In the genomic region with DNA sequence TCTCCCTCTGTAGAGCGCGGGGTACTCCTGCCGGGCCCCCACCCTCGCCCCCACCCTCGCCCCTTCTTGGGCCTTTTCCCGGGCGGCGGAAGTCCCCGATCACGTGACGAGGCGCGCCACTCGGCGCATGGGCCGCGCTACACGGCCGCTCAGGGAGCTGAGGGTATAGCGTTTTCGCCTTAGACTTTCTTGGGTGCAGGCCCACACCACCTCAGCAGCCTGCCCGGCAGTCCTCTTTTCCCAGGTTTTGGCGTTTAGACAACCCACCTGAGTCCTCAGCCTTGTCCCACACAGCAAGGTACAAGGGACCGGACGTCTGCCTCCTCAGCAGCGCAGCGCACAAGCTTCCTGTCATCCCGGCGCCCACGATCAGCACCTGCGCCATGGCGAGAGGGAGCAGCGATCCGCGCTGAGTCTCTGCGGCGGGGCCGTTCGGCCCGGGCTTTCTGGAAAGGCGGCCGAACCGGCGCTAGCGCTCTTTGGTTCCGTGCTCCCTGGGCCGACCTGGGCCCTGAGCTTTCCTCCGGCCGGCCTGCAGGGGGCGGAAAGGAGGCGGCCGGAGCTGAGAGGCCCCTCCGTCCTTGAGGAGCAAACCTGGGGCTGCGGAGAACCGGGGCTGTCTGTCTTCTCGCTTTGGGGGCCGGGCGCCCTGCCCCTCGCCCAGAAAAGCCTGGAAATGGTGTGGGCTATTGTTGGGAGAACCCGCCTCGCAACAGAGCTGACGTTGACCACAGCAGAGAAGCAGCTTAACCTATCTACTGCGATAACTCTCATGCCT, we compare ENCODE assay signal across 8 cellular contexts. TPM values are rescaled to one million over a fixed set of nuclear protein-coding genes. Genes with fewer than 3 reads are reported as not detected.
DNase-seq lines count a peak whose midpoint lies in the region; ATAC-seq and TF ChIP-seq lines count a peak whose summit lies in the region.

A gene (minus strand): TSS at position 513 of the 778 bp plus-strand sequence.

- H3K27ac ChIP-seq in spleen = peak within 1 kb of the TSS; percentile 87 to 96 (median 92)

- peak within 1 kb of the TSS; percentile 74 for H3K9ac ChIP-seq in Loucy (ENCODE audit: low read depth, low read length, poor library complexity, severe bottlenecking)

- DNase-seq in DMS53 treated with DMSO at 0.1 percent for 48 hours (lab: John Stamatoyannopoulos, UW; ENCODE audit: unreplicated experiment) (peak; percentile 8), islet precursor cell (peak; percentile 79), spleen (peak; percentile 93), dedifferentiated amniotic fluid mesenchymal stem cell (ENCODE audit: extremely low spot score) (no peak)
- DNase-seq in activated CD4-positive, CD25-positive, alpha-beta regulatory T cell treated with anti-CD3 and anti-CD28 coated beads, Interleukin-2, amount 50 U/mL, for 72 hours = peak; percentile 76
- DNase-seq in central memory CD4-positive, alpha-beta T cell = peak; percentile 56

- H3K36me3 ChIP-seq in Loucy (ENCODE audit: insufficient read depth, low read length) = no peaks in the 10 kb centered on the region
- no peaks in the 10 kb centered on the region for H3K36me3 ChIP-seq in spleen

- peak; percentile 86 for ATAC-seq in GM21528 (IDR thresholded peaks at IDR 0.05; ENCODE audit: low FRiP score, unreplicated experiment)

- no peaks in the 10 kb centered on the region for H4K20me1 ChIP-seq in Loucy (ENCODE audit: insufficient read depth, low read length, poor library complexity, severe bottlenecking)

- H3K4me1 ChIP-seq in Loucy (ENCODE audit: insufficient read depth, low read length, poor library complexity, severe bottlenecking) (no peaks in the 10 kb centered on the region), spleen (peaks cover 5 to 18% (median 14%) of the 10 kb centered on the region in 6 donors)

- H2AFZ ChIP-seq in Loucy (ENCODE audit: low read length) = peak within 1 kb of the TSS; percentile 93

- no peak for TF ChIP-seq POLR2A in spleen (IDR thresholded peaks at IDR 0.05)

- H3K27me3 ChIP-seq in Loucy (ENCODE audit: insufficient read depth, low read length, poor library complexity, severe bottlenecking) (no peaks in the 10 kb centered on the region), spleen (replicated peaks in 1 of 7) (no peaks in the 10 kb centered on the region)

- WGBS in spleen, 5 donors = 2 to 9% (median 4%) methylated on average over 30 to 63 of the region's 63 CpGs

- peak; percentile 65 for TF ChIP-seq CTCF in Loucy (conservative IDR thresholded peaks at IDR 0.05; ENCODE audit: low read length)
- TF ChIP-seq CTCF in spleen (IDR thresholded peaks at IDR 0.05 in 8 of 11, conservative IDR thresholded peaks at IDR 0.05 in 3 of 11) = peak in 10 of 11 experiments; percentile 45 to 92 (median 82)

- H3F3A ChIP-seq in Loucy (ENCODE audit: low read depth) = no peaks in the 10 kb centered on the region

- H3K4me3 ChIP-seq in Loucy (ENCODE audit: low read length, poor library complexity, severe bottlenecking) (peak within 1 kb of the TSS; percentile 79), spleen (peak within 1 kb of the TSS; percentile 58 to 83 (median 60))

- intact Hi-C loops in spleen (cut with DNase I; ENCODE audit: low total_unique reads) = no loop called here

- H3K4me2 ChIP-seq in Loucy (ENCODE audit: low read depth, low read length, poor library complexity, severe bottlenecking) = peak within 1 kb of the TSS; percentile 68

- H3K9me3 ChIP-seq in Loucy (ENCODE audit: insufficient read depth, low read depth, low read length) = no peaks in the 10 kb centered on the region
- no peaks in the 10 kb centered on the region for H3K9me3 ChIP-seq in spleen

- no peaks in the 10 kb centered on the region for H3K9me2 ChIP-seq in Loucy (replicated peaks; ENCODE audit: low read depth, low read length)

- no peaks in the 10 kb centered on the region for H3K79me2 ChIP-seq in Loucy (ENCODE audit: insufficient read depth, low read length)

RNA-seq across cellular contexts. Expression of the gene that starts here (rescaled TPM):
- 10 to 100 TPM in 5 of 7 donors, 1 to 10 TPM in 2; 5.3 to 28.8 (median 10.9) TPM for total RNA-seq in spleen
- polyA plus RNA-seq in spleen = 1 to 10 TPM; 4.5 to 5.1 (median 5.1) TPM
